Comparison of ENCODE assay signal across 22 cellular contexts in genomic region chr11:134801526-134801925, GRCh38.
"Had no signal": no experiment of that assay in that cellular context is flagged by ENCODE, and none has a peak within 500 bp of the region (broad histone marks: within the 10 kb centered on the region; RNA-seq: fewer than 3 reads in every experiment).

No MANE protein-coding gene starts in this region.

- H3K4me1 Mint-ChIP-seq: central memory CD8-positive, alpha-beta T cell had no signal

- H3K4me1 ChIP-seq: body of pancreas, lower lobe of right lung, psoas muscle, upper lobe of left lung had no signal

- H3K27me3 ChIP-seq: body of pancreas, upper lobe of left lung had no signal

- H3K36me3 ChIP-seq: heart left ventricle, lower lobe of right lung, upper lobe of left lung had no signal

- H3K4me3 ChIP-seq: body of pancreas, heart left ventricle, lower lobe of right lung, psoas muscle, upper lobe of left lung had no signal

- H3K9me3 Mint-ChIP-seq: activated naive CD4-positive, alpha-beta T cell treated with anti-CD3 and anti-CD28 coated beads, Interleukin-2, amount 50 U/mL, for 72 hours; activated T-cell treated with anti-CD3 and anti-CD28 coated beads, Interleukin-2, amount 50 U/mL, for 72 hours; central memory CD8-positive, alpha-beta T cell; effector memory CD8-positive, alpha-beta T cell; naive thymus-derived CD4-positive, alpha-beta T cell had no signal

- H3K27ac ChIP-seq: body of pancreas, epithelial cell of prostate, heart left ventricle, lower lobe of right lung, psoas muscle, upper lobe of left lung had no signal

- H3K4me3 Mint-ChIP-seq: activated CD8-positive, alpha-beta T cell treated with anti-CD3 and anti-CD28 coated beads, Interleukin-2, amount 10 ng/mL, durations not matched to agents 7 days and 5 days; activated T-cell treated with anti-CD3 and anti-CD28 coated beads, Interleukin-2, amount 50 U/mL, for 72 hours; central memory CD8-positive, alpha-beta T cell; effector memory CD8-positive, alpha-beta T cell; naive thymus-derived CD4-positive, alpha-beta T cell; WTC11 had no signal

- H3K9me3 ChIP-seq: body of pancreas, heart left ventricle, lower lobe of right lung, psoas muscle, upper lobe of left lung had no signal

- H3K36me3 Mint-ChIP-seq: activated naive CD4-positive, alpha-beta T cell treated with anti-CD3 and anti-CD28 coated beads, Interleukin-2, amount 50 U/mL, for 72 hours; naive thymus-derived CD4-positive, alpha-beta T cell; WTC11 had no signal

- H3K27ac Mint-ChIP-seq: activated CD8-positive, alpha-beta T cell treated with anti-CD3 and anti-CD28 coated beads, Interleukin-2, amount 10 ng/mL, durations not matched to agents 7 days and 5 days; activated naive CD4-positive, alpha-beta T cell treated with anti-CD3 and anti-CD28 coated beads, Interleukin-2, amount 50 U/mL, for 72 hours; activated T-cell treated with anti-CD3 and anti-CD28 coated beads, Interleukin-2, amount 50 U/mL, for 72 hours; naive thymus-derived CD4-positive, alpha-beta T cell; WTC11 had no signal

- DNase-seq: activated CD4-positive, alpha-beta T cell treated with anti-CD3 and anti-CD28 coated beads for 4 hours; activated CD8-positive, alpha-beta memory T cell treated with anti-CD3 and anti-CD28 coated beads, Interleukin-2, amount 50 U/mL, for 4 hours; activated CD8-positive, alpha-beta T cell treated with anti-CD3 and anti-CD28 coated beads, Interleukin-2, amount 10 ng/mL, durations not matched to agents 7 days and 5 days; activated gamma-delta T cell; activated T-cell treated with anti-CD3 and anti-CD28 coated beads, Interleukin-2, amount 50 U/mL, for 72 hours; amniotic stem cell; body of pancreas; effector memory CD8-positive, alpha-beta T cell; heart left ventricle; left colon; lower lobe of right lung; naive thymus-derived CD4-positive, alpha-beta T cell; psoas muscle; small intestine; stimulated activated CD4-positive, alpha-beta T cell treated with anti-CD3 and anti-CD28 coated beads, Interleukin-4, amount 100 ng/mL, for 24 hours; stimulated activated naive CD4-positive, alpha-beta T cell; substantia nigra; upper lobe of left lung had no signal
